ENCODE assay signal across 32 cellular contexts in the genomic region with DNA sequence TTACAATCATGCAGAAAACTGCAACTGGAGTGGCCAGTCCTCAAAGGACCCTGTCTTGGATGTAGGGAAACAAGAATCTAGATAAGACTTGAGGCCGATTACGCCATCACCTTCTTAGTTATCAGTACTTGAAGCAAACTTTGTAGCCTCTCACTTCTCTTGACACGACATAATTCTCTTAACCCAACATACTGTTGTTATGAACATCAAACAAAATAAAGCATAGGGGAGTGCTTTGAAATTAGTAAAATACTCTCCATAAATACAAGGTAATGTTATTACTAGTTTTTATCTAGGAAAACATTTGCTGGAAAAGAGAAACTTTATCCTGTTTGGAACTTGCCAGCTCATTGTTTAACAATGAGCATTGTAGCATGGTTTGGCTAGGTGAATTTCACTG.
"Had no signal": no experiment of that assay in that cellular context is flagged by ENCODE, and none has a peak within 500 bp of the region (broad histone marks: within the 10 kb centered on the region; RNA-seq: fewer than 3 reads in every experiment).

No MANE protein-coding gene starts in this region.

- H3K27me3 ChIP-seq: body of pancreas, breast epithelium had no signal

- FAIRE-seq: astrocyte, K562, RCC 7860 had no signal

- DNase-seq: activated B cell treated with CpG ODN at 0.5 μM for 24 hours; activated CD4-positive, alpha-beta memory T cell treated with anti-CD3 and anti-CD28 coated beads for 36 hours; activated CD4-positive, alpha-beta T cell treated with anti-CD3 and anti-CD28 coated beads for 4 hours; activated CD4-positive, alpha-beta T cell treated with anti-CD3 and anti-CD28 coated beads, Interleukin-2, amount 50 U/mL, for 1 hour; activated CD4-positive, CD25-positive, alpha-beta regulatory T cell treated with anti-CD3 and anti-CD28 coated beads, Interleukin-2, amount 50 U/mL, for 72 hours; activated CD8-positive, alpha-beta memory T cell treated with anti-CD3 and anti-CD28 coated beads, Interleukin-2, amount 50 U/mL, for 4 hours; activated effector memory CD4-positive, alpha-beta T cell treated with Interleukin-2 at 50 U/mL for 16 hours; activated naive CD4-positive, alpha-beta T cell; activated naive CD8-positive, alpha-beta T cell treated with anti-CD3 and anti-CD28 coated beads, Interleukin-2, amount 10 ng/mL, durations not matched to agents 7 days and 5 days; activated T-cell treated with anti-CD3 and anti-CD28 coated beads, Interleukin-2, amount 50 U/mL, for 48 hours; body of pancreas; IMR-90; NCI-H1105; NCI-H1417 treated with DMSO at 0.1 percent for 48 hours; NCI-H187 treated with DMSO at 0.1 percent for 48 hours; NCI-H2081; NCI-H2171 treated with DMSO at 0.1 percent for 48 hours; NCI-H2227 treated with DMSO at 0.1 percent for 48 hours; NCI-H446 treated with DMSO at 0.1 percent for 48 hours; NCI-H524; NCI-H69; PC-3; SW 1271; T-helper 1 cell; T-helper 2 cell; T-helper 9 cell had no signal

- H3K36me3 ChIP-seq: breast epithelium had no signal

- H3K27ac ChIP-seq: body of pancreas, breast epithelium, RWPE1, VCaP had no signal

- H3K4me1 ChIP-seq: body of pancreas, breast epithelium had no signal

- H3K4me3 ChIP-seq: body of pancreas, breast epithelium, K562 had no signal

- H3K9me3 ChIP-seq: body of pancreas, breast epithelium had no signal
